Comparison of ENCODE assay signal across 1 cellular context in the genomic region with DNA sequence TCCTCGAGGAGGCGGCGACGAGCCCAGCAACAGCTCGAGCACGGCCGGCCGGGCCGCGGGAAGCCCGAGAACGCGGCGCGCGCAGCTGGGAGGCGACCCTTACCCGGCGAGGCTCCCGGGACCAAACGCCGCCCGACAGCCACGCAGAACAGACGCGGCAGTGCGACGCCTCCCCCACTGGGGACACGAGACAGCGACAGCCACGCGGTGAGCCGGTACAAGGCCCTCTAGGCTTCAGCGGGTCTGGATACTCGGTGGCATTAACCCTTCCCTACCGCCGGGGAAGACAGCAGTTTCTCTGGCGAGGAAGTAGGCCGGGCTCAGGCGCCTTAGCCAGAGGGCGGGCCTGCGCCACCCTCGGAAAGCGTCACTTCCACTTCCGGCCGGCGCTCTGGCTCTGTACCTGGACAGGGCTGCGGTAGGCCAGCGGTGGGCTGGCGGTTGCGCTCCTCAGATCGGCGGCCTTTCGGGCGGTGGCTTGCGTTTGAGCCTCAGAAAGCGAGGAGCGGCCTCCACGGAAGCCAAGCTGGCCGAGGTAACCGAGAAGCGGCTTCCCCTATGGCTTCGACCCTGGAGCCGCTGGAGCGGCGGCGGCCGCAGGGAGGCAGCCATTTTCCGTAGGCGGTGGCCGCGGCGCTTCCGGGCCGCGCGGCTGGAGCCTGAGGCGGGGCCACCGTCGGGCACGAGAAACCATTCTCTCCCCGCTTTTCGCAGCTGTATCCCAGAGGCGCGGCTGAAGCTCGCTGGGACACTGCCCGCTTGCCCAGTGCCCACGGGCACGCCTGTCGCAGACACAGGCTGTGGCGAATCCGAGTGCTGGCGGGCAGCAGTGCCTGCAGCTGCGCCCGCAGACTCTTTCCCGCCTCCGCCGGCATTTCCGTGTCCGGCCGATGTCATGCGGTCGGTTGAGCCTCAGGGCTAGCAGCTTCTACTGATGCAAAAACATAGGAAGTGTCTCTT.
TF ChIP-seq lines count a peak whose summit lies in the region.

A gene with protein sequence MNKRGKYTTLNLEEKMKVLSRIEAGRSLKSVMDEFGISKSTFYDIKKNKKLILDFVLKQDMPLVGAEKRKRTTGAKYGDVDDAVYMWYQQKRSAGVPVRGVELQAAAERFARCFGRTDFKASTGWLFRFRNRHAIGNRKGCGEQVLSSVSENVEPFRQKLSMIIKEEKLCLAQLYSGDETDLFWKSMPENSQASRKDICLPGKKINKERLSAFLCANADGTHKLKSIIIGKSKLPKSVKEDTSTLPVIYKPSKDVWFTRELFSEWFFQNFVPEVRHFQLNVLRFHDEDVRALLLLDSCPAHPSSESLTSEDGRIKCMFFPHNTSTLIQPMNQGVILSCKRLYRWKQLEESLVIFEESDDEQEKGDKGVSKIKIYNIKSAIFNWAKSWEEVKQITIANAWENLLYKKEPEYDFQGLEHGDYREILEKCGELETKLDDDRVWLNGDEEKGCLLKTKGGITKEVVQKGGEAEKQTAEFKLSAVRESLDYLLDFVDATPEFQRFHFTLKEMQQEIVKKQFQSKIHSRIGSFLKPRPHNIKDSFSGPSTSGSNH (minus strand): TSS at position 322 of the 960 bp plus-strand sequence. CDS start 4,816 bp downstream, outside the sequence.
Gene ZNF75A (plus strand): TSS at position 389 of the 960 bp plus-strand sequence. CDS start 2,932 bp downstream, outside the sequence.

TF ChIP-seq in IMR-90, 13 proteins besides CTCF, POLR2A, EP300 and RAD21:
- TF ChIP-seq RFX5 (IDR thresholded peaks at IDR 0.05; ENCODE audit: low read depth, low read length) (0 out of 2 replicates have a peak, but pooled peaks have one; percentile 11), SMC3 (IDR thresholded peaks at IDR 0.05; ENCODE audit: low read depth, low read length) (no peak)
